In the genomic region with DNA sequence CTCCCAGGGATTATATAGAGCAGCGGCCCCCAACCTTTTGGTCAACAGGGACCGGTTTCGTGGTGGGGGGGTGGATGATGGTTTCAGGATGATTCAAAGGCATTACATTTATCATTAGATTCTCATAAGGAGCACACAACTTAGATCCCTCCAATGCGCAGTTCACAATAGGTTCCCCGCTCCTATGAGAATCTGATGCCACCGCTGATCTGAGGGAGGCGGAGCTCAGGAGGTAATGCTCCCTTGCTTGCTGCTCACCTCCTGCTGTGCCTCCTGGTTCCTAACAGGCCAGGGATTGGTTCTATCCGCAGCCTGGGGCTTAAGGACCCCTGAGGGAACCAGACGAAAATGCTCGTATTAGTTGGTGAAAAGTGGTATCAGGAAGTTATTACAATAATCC, we compare ENCODE assay signal across 9 cellular contexts. TPM values are rescaled to one million over a fixed set of nuclear protein-coding genes. Genes with fewer than 3 reads are reported as not detected.
A peak's percentile ranks its signal among the peaks of the same experiment; 100 is the strongest.
DNase-seq lines count a peak whose midpoint lies in the region; TF ChIP-seq lines count a peak whose summit lies in the region.
"Had no signal": no experiment of that assay in that cellular context is flagged by ENCODE, and none has a peak within 500 bp of the region (broad histone marks: within the 10 kb centered on the region; RNA-seq: fewer than 3 reads in every experiment).

No MANE protein-coding gene starts in this region.

- DNase-seq in activated CD4-positive, alpha-beta T cell treated with anti-CD3 and anti-CD28 coated beads for 24 hours (ENCODE audit: low read depth in 2 of 2) = peak; percentile 16 to 24
- DNase-seq in activated CD4-positive, alpha-beta T cell treated with anti-CD3 and anti-CD28 coated beads for 1 hour = no peak
- DNase-seq in NCI-H2227 treated with DMSO at 0.1 percent for 48 hours (lab: John Stamatoyannopoulos, UW) (peak; percentile 63), erythroblast (lab: John Stamatoyannopoulos, UW) (peak; percentile 58 to 73), ureter (ENCODE audit: low spot score) (peak; percentile 49), middle frontal gyrus (ENCODE audit: extremely low spot score, low spot score) (no peak)
- peak; percentile 41 for DNase-seq in activated CD4-positive, alpha-beta T cell treated with anti-CD3 and anti-CD28 coated beads, Interleukin-2, amount 10 ng/mL, durations not matched to agents 7 days and 5 days

- peak overlapping the region; percentile 93 for H2AFZ ChIP-seq in neuron (ENCODE audit: low read depth, low read length)

- POLR2A ChIA-PET in activated CD4-positive, alpha-beta T cell treated with anti-CD3 and anti-CD28 coated beads, Interleukin-2, amount 10 ng/mL, durations not matched to agents 7 days and 5 days (lab: Charles Lee) = interaction anchor here (0.6 kb wide), 1 partner anchor 17 kb away, joined by 9 read pairs; no protein-coding TSS in a partner anchor

- H3K4me1 ChIP-seq in neuron (ENCODE audit: insufficient read depth, low read length) = peaks cover 15% of the 10 kb centered on the region

- H3K36me3 ChIP-seq in neuron (ENCODE audit: insufficient read depth, low read length) = peaks cover 16% of the 10 kb centered on the region

- no peak for TF ChIP-seq POLR2A in erythroblast (IDR thresholded peaks at IDR 0.05; ENCODE audit: low read length)

- H3K4me1 Mint-ChIP-seq in activated CD4-positive, alpha-beta T cell treated with anti-CD3 and anti-CD28 coated beads, Interleukin-2, amount 10 ng/mL, durations not matched to agents 7 days and 5 days = peaks cover 27% of the 10 kb centered on the region

- H3K36me3 Mint-ChIP-seq in activated CD4-positive, alpha-beta T cell treated with anti-CD3 and anti-CD28 coated beads, Interleukin-2, amount 10 ng/mL, durations not matched to agents 7 days and 5 days (ENCODE audit: low read depth) = peaks cover 35% of the 10 kb centered on the region

- no peak overlapping the region for H3K27ac Mint-ChIP-seq in activated CD4-positive, alpha-beta T cell treated with anti-CD3 and anti-CD28 coated beads, Interleukin-2, amount 10 ng/mL, durations not matched to agents 7 days and 5 days
- H3K27ac Mint-ChIP-seq: CD4-positive, alpha-beta T cell had no signal

- CTCF ChIA-PET in activated CD4-positive, alpha-beta T cell treated with anti-CD3 and anti-CD28 coated beads, Interleukin-2, amount 10 ng/mL, durations not matched to agents 7 days and 5 days (lab: Charles Lee) = interaction anchor here (1.0 kb wide), 1 partner anchor 66 kb away, joined by 5 read pairs; no protein-coding TSS in a partner anchor

- H3K4me3 ChIP-seq in neuron (ENCODE audit: low read length) = peak overlapping the region; percentile 75

- H3K27me3 ChIP-seq in neuron (ENCODE audit: insufficient read depth, low read length) = no peaks in the 10 kb centered on the region

- H3K9me3 Mint-ChIP-seq in activated CD4-positive, alpha-beta T cell treated with anti-CD3 and anti-CD28 coated beads, Interleukin-2, amount 10 ng/mL, durations not matched to agents 7 days and 5 days = peaks cover 20% of the 10 kb centered on the region

- no peak overlapping the region for H3K4me3 Mint-ChIP-seq in activated CD4-positive, alpha-beta T cell treated with anti-CD3 and anti-CD28 coated beads, Interleukin-2, amount 10 ng/mL, durations not matched to agents 7 days and 5 days
- H3K4me3 Mint-ChIP-seq: CD4-positive, alpha-beta T cell had no signal

- H3K27me3 Mint-ChIP-seq in activated CD4-positive, alpha-beta T cell treated with anti-CD3 and anti-CD28 coated beads, Interleukin-2, amount 10 ng/mL, durations not matched to agents 7 days and 5 days = no peaks in the 10 kb centered on the region
- H3K27me3 Mint-ChIP-seq: CD4-positive, alpha-beta T cell had no signal

- H3K9me3 ChIP-seq in neuron (ENCODE audit: low read length) = peaks cover 13% of the 10 kb centered on the region

RNA-seq across cellular contexts. Expression of a gene that starts 1.3 kb away (rescaled TPM):
- total RNA-seq in activated CD4-positive, alpha-beta T cell treated with anti-CD3 and anti-CD28 coated beads, Interleukin-2, amount 10 ng/mL, durations not matched to agents 7 days and 5 days = 10 to 100 TPM; 24.3 to 28.8 TPM
- 20.6 TPM for total RNA-seq in ureter

Comparison
In these comparisons a context has a peak if more than half of its experiments do, and no peak if none do; other contexts are left out.
1. DNase-seq: peak in activated CD4-positive, alpha-beta T cell treated with anti-CD3 and anti-CD28 coated beads for 24 hours (2 of 2), NCI-H2227 treated with DMSO at 0.1 percent for 48 hours (single experiment), activated CD4-positive, alpha-beta T cell treated with anti-CD3 and anti-CD28 coated beads, Interleukin-2, amount 10 ng/mL, durations not matched to agents 7 days and 5 days (single experiment), erythroblast (2 of 2) and ureter (single experiment); none in activated CD4-positive, alpha-beta T cell treated with anti-CD3 and anti-CD28 coated beads for 1 hour (single experiment) and middle frontal gyrus (single experiment).